12 cellular contexts compared by ENCODE assay signal in the genomic region with DNA sequence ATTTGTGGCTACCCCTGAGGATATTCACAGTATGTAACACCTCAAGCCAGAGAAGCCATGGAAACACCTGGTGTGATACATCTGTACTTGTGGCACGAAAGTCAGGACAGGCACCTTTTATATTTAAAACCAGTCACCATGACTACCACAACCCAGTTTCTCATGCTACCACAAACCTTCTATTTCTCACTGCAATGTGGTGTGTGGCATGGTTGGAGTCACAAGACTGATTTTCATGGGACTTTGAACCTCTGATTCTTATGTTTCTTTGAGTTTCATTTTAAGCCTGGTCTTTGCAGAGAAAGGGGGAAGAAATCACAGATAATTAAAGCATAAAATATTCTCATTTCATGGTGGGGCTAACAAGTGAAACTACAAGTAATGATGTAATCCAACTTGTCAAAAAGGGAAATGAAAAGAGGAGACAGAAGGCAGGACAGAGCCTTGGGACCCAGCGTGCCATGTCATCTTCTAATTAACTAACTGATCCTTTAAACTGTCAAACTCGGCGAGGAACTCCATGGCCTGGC.
A peak's percentile ranks its signal among the peaks of the same experiment; 100 is the strongest.
DNase-seq lines count a peak whose midpoint lies in the region; ATAC-seq, FAIRE-seq and TF ChIP-seq lines count a peak whose summit lies in the region.
"Had no signal": no experiment of that assay in that cellular context is flagged by ENCODE, and none has a peak within 500 bp of the region (broad histone marks: within the 10 kb centered on the region; RNA-seq: fewer than 3 reads in every experiment).

No MANE protein-coding gene starts in this region.

- no peak overlapping the region for H3K9ac ChIP-seq in kidney (ENCODE audit: low read length in 2 of 2)

- FAIRE-seq in kidney (lab: Jason Lieb, UNC) (no peak), D721Med (lab: Jason Lieb, UNC) (no peak)
- FAIRE-seq: islet of Langerhans, K562 had no signal

- peak overlapping the region; percentile 3 to 36 for H3K4me3 ChIP-seq in kidney (ENCODE audit: low read length in 2 of 2)
- H3K4me3 ChIP-seq: K562 had no signal

- H3K27ac ChIP-seq in kidney (ENCODE audit: low read depth in 2 of 2, low read length in 2 of 2): peak overlapping the region in 1 of 2 donors; percentile 14

- intact Hi-C loops in kidney (cut with DNase I): no loop called here

- no peaks in the 10 kb centered on the region for H3K9me3 ChIP-seq in kidney (ENCODE audit: control insufficient read depth in 1 of 2, low read length in 2 of 2)

- no peaks in the 10 kb centered on the region for H3K36me3 ChIP-seq in kidney (ENCODE audit: control insufficient read depth in 1 of 2, insufficient read depth in 2 of 2, low read length in 2 of 2)

- H3K4me1 ChIP-seq in kidney (ENCODE audit: control insufficient read depth in 1 of 2, insufficient read depth in 1 of 2, low read depth in 1 of 2, low read length in 2 of 2): peaks cover 7 to 31% of the 10 kb centered on the region in 2 donors

- ATAC-seq in GM18868 (IDR thresholded peaks at IDR 0.05; ENCODE audit: unreplicated experiment): peak; percentile 85
- peak; percentile 82 for ATAC-seq in GM21737 (IDR thresholded peaks at IDR 0.05; ENCODE audit: unreplicated experiment)
- ATAC-seq in HG03439 (IDR thresholded peaks at IDR 0.05; ENCODE audit: unreplicated experiment): peak; percentile 93
- ATAC-seq: activated T-cell treated with anti-CD3 and anti-CD28 coated beads, Interleukin-2, amount 50 U/mL, for 4 hours; K562 had no signal

- no peak for DNase-seq in kidney
- no peak for DNase-seq in ureter (ENCODE audit: low spot score)
- DNase-seq in DMS 273 treated with DMSO at 0.1 percent for 48 hours (lab: John Stamatoyannopoulos, UW): no peak
- DNase-seq in D721Med (ENCODE audit: insufficient read length, low spot score): no peak
- DNase-seq in NCI-H1436 (lab: John Stamatoyannopoulos, UW): no peak
- DNase-seq: activated T-cell treated with anti-CD3 and anti-CD28 coated beads, Interleukin-2, amount 50 U/mL, for 4 hours; RPMI8226 had no signal

- TF ChIP-seq CTCF in kidney (IDR thresholded peaks at IDR 0.05; ENCODE audit: borderline replicate concordance, extremely low read depth, insufficient read depth) (no peak), D721Med (IDR thresholded peaks at IDR 0.05; ENCODE audit: insufficient read depth, missing control alignments) (no peak)
